ENCODE assay signal across 4 cellular contexts in the genomic region with DNA sequence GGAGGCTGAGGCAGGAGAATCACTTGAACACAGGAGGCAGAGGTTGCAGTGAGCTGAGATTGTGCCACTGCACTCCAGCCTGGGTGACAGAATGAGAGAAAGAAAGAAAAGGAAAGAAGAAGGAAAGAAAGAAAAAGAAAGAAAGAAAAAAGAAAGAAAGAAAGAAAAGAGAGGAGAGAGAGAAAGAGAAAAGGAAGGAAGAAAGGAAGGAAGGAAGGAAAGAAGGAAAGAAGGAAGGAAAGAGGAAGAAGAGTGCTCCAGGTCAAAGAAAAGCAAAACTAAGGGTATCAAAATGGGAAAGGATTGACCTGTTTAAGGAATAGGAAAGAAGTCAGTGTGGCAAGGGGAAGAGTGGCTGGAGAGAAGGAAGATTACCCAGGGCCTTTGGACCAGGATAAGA. TPM values are rescaled to one million over a fixed set of nuclear protein-coding genes. Genes with fewer than 3 reads are reported as not detected.
"Had no signal": no experiment of that assay in that cellular context is flagged by ENCODE, and none has a peak within 500 bp of the region (broad histone marks: within the 10 kb centered on the region; RNA-seq: fewer than 3 reads in every experiment).

No MANE protein-coding gene starts in this region.

RNA-seq across cellular contexts. Expression of a gene that starts 10.5 kb away (rescaled TPM):
- total RNA-seq: HepG2, HT-29, HT1080 had no signal
- polyA plus RNA-seq: HepG2, IgD-negative memory B cell had no signal
